In genomic region chr20:1072258-1072657, GRCh38 we compare ENCODE assay signal across 39 cellular contexts.
"Had no signal": no experiment of that assay in that cellular context is flagged by ENCODE, and none has a peak within 500 bp of the region (broad histone marks: within the 10 kb centered on the region; RNA-seq: fewer than 3 reads in every experiment).

No MANE protein-coding gene starts in this region.

- H3K9me3 ChIP-seq: adrenal gland, body of pancreas, breast epithelium had no signal

- ATAC-seq: activated naive CD4-positive, alpha-beta T cell treated with anti-CD3 and anti-CD28 coated beads, Interleukin-2, amount 50 U/mL, for 72 hours; activated naive CD8-positive, alpha-beta T cell treated with anti-CD3 and anti-CD28 coated beads, Interleukin-2, amount 50 U/mL, for 24 hours; activated T-cell treated with anti-CD3 and anti-CD28 coated beads, Interleukin-2, amount 50 U/mL, for 4 hours; activated T-helper 17 cell treated with anti-CD3 and anti-CD28 coated beads, Interleukin-2, amount 50 U/mL, for 72 hours; body of pancreas had no signal

- H3K27ac Mint-ChIP-seq: activated naive CD4-positive, alpha-beta T cell treated with anti-CD3 and anti-CD28 coated beads for 36 hours; activated naive CD4-positive, alpha-beta T cell treated with anti-CD3 and anti-CD28 coated beads, Interleukin-2, amount 10 ng/mL, durations not matched to agents 7 days and 5 days; activated naive CD4-positive, alpha-beta T cell treated with anti-CD3 and anti-CD28 coated beads, Interleukin-2, amount 50 U/mL, for 24 hours; activated naive CD4-positive, alpha-beta T cell treated with anti-CD3 and anti-CD28 coated beads, Interleukin-2, amount 50 U/mL, for 72 hours; activated naive CD8-positive, alpha-beta T cell; activated naive CD8-positive, alpha-beta T cell treated with anti-CD3 and anti-CD28 coated beads for 36 hours; activated naive CD8-positive, alpha-beta T cell treated with anti-CD3 and anti-CD28 coated beads, Interleukin-2, amount 10 ng/mL, durations not matched to agents 7 days and 5 days; activated naive CD8-positive, alpha-beta T cell treated with anti-CD3 and anti-CD28 coated beads, Interleukin-2, amount 50 U/mL, for 24 hours; activated T-cell treated with anti-CD3 and anti-CD28 coated beads, Interleukin-2, amount 50 U/mL, for 24 hours; activated T-helper 1 cell treated with anti-CD3 and anti-CD28 coated beads, Interleukin-12 subunit alpha, Interleukin-12 subunit beta, Interleukin-2, Interleukin-4 antibody, amounts not matched to agents 30 ng/mL and 10 ng/mL and 1 ng/mL, durations not matched to agents 14 hours and 24 hours and 36 hours; activated T-helper 17 cell treated with anti-CD3 and anti-CD28 coated beads, Interleukin-2, amount 50 U/mL, for 72 hours; activated T-helper 2 cell treated with anti-CD3 and anti-CD28 coated beads, Interferon-gamma antibody, Interleukin-2, Interleukin-4, amounts not matched to agents 10 μg/mL and 5 μg/mL and 100 μg/mL, durations not matched to agents 14 hours and 24 hours and 36 hours; brain had no signal

- H3K36me3 Mint-ChIP-seq: activated naive CD4-positive, alpha-beta T cell treated with anti-CD3 and anti-CD28 coated beads, Interleukin-2, amount 10 ng/mL, durations not matched to agents 7 days and 5 days; brain had no signal

- H3K4me1 Mint-ChIP-seq: activated naive CD4-positive, alpha-beta T cell treated with anti-CD3 and anti-CD28 coated beads, Interleukin-2, amount 10 ng/mL, durations not matched to agents 7 days and 5 days; activated naive CD4-positive, alpha-beta T cell treated with anti-CD3 and anti-CD28 coated beads, Interleukin-2, amount 50 U/mL, for 24 hours; activated naive CD8-positive, alpha-beta T cell treated with anti-CD3 and anti-CD28 coated beads, Interleukin-2, amount 10 ng/mL, durations not matched to agents 7 days and 5 days; activated naive CD8-positive, alpha-beta T cell treated with anti-CD3 and anti-CD28 coated beads, Interleukin-2, amount 50 U/mL, for 24 hours; activated T-helper 17 cell treated with anti-CD3 and anti-CD28 coated beads, Interleukin-2, amount 50 U/mL, for 72 hours; brain; central memory CD8-positive, alpha-beta T cell had no signal

- H3K9me3 Mint-ChIP-seq: activated naive CD4-positive, alpha-beta T cell treated with anti-CD3 and anti-CD28 coated beads, Interleukin-2, amount 10 ng/mL, durations not matched to agents 7 days and 5 days had no signal

- H3K27ac ChIP-seq: adrenal gland, ascending aorta, body of pancreas, brain microvascular endothelial cell, breast epithelium, cardiac muscle cell had no signal

- H3K36me3 ChIP-seq: adrenal gland, ascending aorta, brain microvascular endothelial cell, breast epithelium, cardiac muscle cell had no signal

- H3K4me1 ChIP-seq: adrenal gland, ascending aorta, body of pancreas, breast epithelium had no signal

- H3K27me3 Mint-ChIP-seq: activated naive CD4-positive, alpha-beta T cell treated with anti-CD3 and anti-CD28 coated beads, Interleukin-2, amount 10 ng/mL, durations not matched to agents 7 days and 5 days; activated naive CD4-positive, alpha-beta T cell treated with anti-CD3 and anti-CD28 coated beads, Interleukin-2, amount 50 U/mL, for 24 hours; activated naive CD8-positive, alpha-beta T cell treated with anti-CD3 and anti-CD28 coated beads, Interleukin-2, amount 50 U/mL, for 24 hours had no signal

- FAIRE-seq: astrocyte, bronchial epithelial cell had no signal

- H3K4me3 Mint-ChIP-seq: activated naive CD4-positive, alpha-beta T cell treated with anti-CD3 and anti-CD28 coated beads for 36 hours; activated naive CD4-positive, alpha-beta T cell treated with anti-CD3 and anti-CD28 coated beads, Interleukin-2, amount 10 ng/mL, durations not matched to agents 7 days and 5 days; activated naive CD4-positive, alpha-beta T cell treated with anti-CD3 and anti-CD28 coated beads, Interleukin-2, amount 50 U/mL, for 24 hours; activated naive CD8-positive, alpha-beta T cell; activated naive CD8-positive, alpha-beta T cell treated with anti-CD3 and anti-CD28 coated beads for 36 hours; activated naive CD8-positive, alpha-beta T cell treated with anti-CD3 and anti-CD28 coated beads, Interleukin-2, amount 10 ng/mL, durations not matched to agents 7 days and 5 days; activated naive CD8-positive, alpha-beta T cell treated with anti-CD3 and anti-CD28 coated beads, Interleukin-2, amount 50 U/mL, for 24 hours; activated T-cell treated with anti-CD3 and anti-CD28 coated beads, Interleukin-2, amount 50 U/mL, for 24 hours; activated T-cell treated with anti-CD3 and anti-CD28 coated beads, Interleukin-2, amount 50 U/mL, for 4 hours; activated T-helper 1 cell treated with anti-CD3 and anti-CD28 coated beads, Interleukin-12 subunit alpha, Interleukin-12 subunit beta, Interleukin-2, Interleukin-4 antibody, amounts not matched to agents 30 ng/mL and 10 ng/mL and 1 ng/mL, durations not matched to agents 14 hours and 24 hours and 36 hours; activated T-helper 17 cell treated with anti-CD3 and anti-CD28 coated beads, Interleukin-2, amount 50 U/mL, for 72 hours; brain; central memory CD8-positive, alpha-beta T cell had no signal

- H3K4me3 ChIP-seq: adrenal gland, ascending aorta, body of pancreas, breast epithelium, cardiac muscle cell had no signal

- DNase-seq: activated effector memory CD4-positive, alpha-beta T cell treated with anti-CD3 and anti-CD28 coated beads, Interleukin-2, amount 50 U/mL, for 16 hours; activated effector memory CD4-positive, alpha-beta T cell treated with Interleukin-2 at 50 U/mL for 16 hours; activated gamma-delta T cell; activated gamma-delta T cell treated with Interleukin-2 at 50 U/mL for 16 hours; activated naive CD4-positive, alpha-beta T cell; activated naive CD4-positive, alpha-beta T cell treated with anti-CD3 and anti-CD28 coated beads for 36 hours; activated naive CD4-positive, alpha-beta T cell treated with anti-CD3 and anti-CD28 coated beads, Interleukin-2, amount 10 ng/mL, durations not matched to agents 7 days and 5 days; activated naive CD4-positive, alpha-beta T cell treated with anti-CD3 and anti-CD28 coated beads, Interleukin-2, amount 50 U/mL, for 16 hours; activated naive CD4-positive, alpha-beta T cell treated with Interleukin-2 at 50 U/mL for 16 hours; activated naive CD8-positive, alpha-beta T cell treated with anti-CD3 and anti-CD28 coated beads for 36 hours; activated naive CD8-positive, alpha-beta T cell treated with anti-CD3 and anti-CD28 coated beads, Interleukin-2, amount 10 ng/mL, durations not matched to agents 7 days and 5 days; activated naive CD8-positive, alpha-beta T cell treated with anti-CD3 and anti-CD28 coated beads, Interleukin-2, amount 50 U/mL, for 24 hours; activated T-cell treated with anti-CD3 and anti-CD28 coated beads, Interleukin-2, amount 50 U/mL, for 1 hour; activated T-cell treated with anti-CD3 and anti-CD28 coated beads, Interleukin-2, amount 50 U/mL, for 24 hours; activated T-cell treated with anti-CD3 and anti-CD28 coated beads, Interleukin-2, amount 50 U/mL, for 4 hours; activated T-cell treated with anti-CD3 and anti-CD28 coated beads, Interleukin-2, amount 50 U/mL, for 48 hours; adrenal gland; amniotic stem cell; amygdala; anterior cingulate cortex; aorta; body of pancreas; brain microvascular endothelial cell; caudate nucleus; central memory CD4-positive, alpha-beta T cell; cerebellar nuclear complex had no signal
